ENCODE assay signal across 15 cellular contexts in the genomic region with DNA sequence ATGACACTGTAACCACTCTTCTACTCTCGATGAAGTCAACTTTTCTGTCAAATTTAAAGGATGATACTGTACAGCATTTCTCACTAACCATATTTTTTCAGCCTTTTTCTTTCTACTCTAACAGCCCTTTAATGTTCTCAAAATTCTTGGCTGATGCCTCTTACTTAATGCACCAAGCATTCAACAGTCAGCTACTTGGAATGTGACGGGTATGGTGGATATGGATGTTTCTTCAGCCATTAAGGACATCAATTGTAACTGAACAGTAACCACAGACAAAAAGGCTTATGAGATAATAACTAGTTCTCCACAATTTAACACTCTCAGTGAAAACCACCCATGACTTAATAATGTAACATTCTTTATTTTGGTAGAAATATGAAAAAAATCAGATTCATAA.
DNase-seq lines count a peak whose midpoint lies in the region; ATAC-seq and TF ChIP-seq lines count a peak whose summit lies in the region.
"Had no signal": no experiment of that assay in that cellular context is flagged by ENCODE, and none has a peak within 500 bp of the region (broad histone marks: within the 10 kb centered on the region; RNA-seq: fewer than 3 reads in every experiment).

No MANE protein-coding gene starts in this region.

- POLR2A ChIA-PET in PC-9 (lab: Charles Lee; ENCODE audit: unreplicated experiment) = no interaction called here

- H3K27me3 ChIP-seq in PC-9 (ENCODE audit: insufficient read depth, low read depth) = no peaks in the 10 kb centered on the region

- no peaks in the 10 kb centered on the region for H3K4me1 ChIP-seq in PC-9 (replicated peaks; ENCODE audit: insufficient read depth)
- H3K4me1 ChIP-seq: HAP-1 had no signal

- no peaks in the 10 kb centered on the region for H3K79me2 ChIP-seq in PC-9 (ENCODE audit: low read depth)

- no peaks in the 10 kb centered on the region for H3K36me3 ChIP-seq in PC-9 (ENCODE audit: low read depth)
- H3K36me3 ChIP-seq: HAP-1 had no signal

- DNase-seq in Daoy (ENCODE audit: low read depth) = peak; percentile 65
- DNase-seq in PC-9 = peak; percentile 10 to 57
- peak; percentile 15 for DNase-seq in epithelial cell of proximal tubule (ENCODE audit: low read depth)
- DNase-seq in non-pigmented ciliary epithelial cell (ENCODE audit: low read depth) = peak; percentile 67
- DNase-seq in activated CD4-positive, alpha-beta T cell treated with anti-CD3 and anti-CD28 coated beads, Interleukin-2, amount 50 U/mL, for 4 hours = no peak
- DNase-seq in hippocampal formation (lab: John Stamatoyannopoulos, UW) = no peak
- DNase-seq: activated CD8-positive, alpha-beta memory T cell treated with anti-CD3 and anti-CD28 coated beads, Interleukin-2, amount 50 U/mL, for 48 hours; CD8-positive, alpha-beta memory T cell; NCI-H446; nucleus accumbens had no signal

- no peak for ATAC-seq in HG03139 (IDR thresholded peaks at IDR 0.05; ENCODE audit: unreplicated experiment)
- no peak for ATAC-seq in HG03521 (IDR thresholded peaks at IDR 0.05; ENCODE audit: unreplicated experiment)
- ATAC-seq: left lobe of liver had no signal

- intact Hi-C loops in PC-9 (cut with micrococcal nuclease; ENCODE audit: unreplicated experiment) = no loop called here

- no peaks in the 10 kb centered on the region for H4K20me1 ChIP-seq in PC-9 (ENCODE audit: insufficient read depth)

- no TSS peak for BruUV-seq in PC-9 (replicated peaks; lab: Mats Ljungman, UMichigan)

- TF ChIP-seq CTCF in PC-9 (conservative IDR thresholded peaks at IDR 0.05) (no peak), epithelial cell of proximal tubule (conservative IDR thresholded peaks at IDR 0.05; ENCODE audit: low read depth, low read length) (no peak)

- no peak overlapping the region for H2AFZ ChIP-seq in PC-9

- CTCF ChIA-PET in PC-9 (lab: Charles Lee) = no interaction called here

- H3K9me2 ChIP-seq in PC-9 (ENCODE audit: insufficient read depth) = no peaks in the 10 kb centered on the region

- H3K4me2 ChIP-seq in PC-9 = no peak overlapping the region

- H3K4me3 ChIP-seq in PC-9 = no peak overlapping the region
- H3K4me3 ChIP-seq in epithelial cell of proximal tubule (ENCODE audit: low read depth, low read length) = no peak overlapping the region
- H3K4me3 ChIP-seq: HAP-1 had no signal

- no peaks in the 10 kb centered on the region for H3F3A ChIP-seq in PC-9 (ENCODE audit: insufficient read depth, low read depth)

- no peak overlapping the region for H3K27ac ChIP-seq in PC-9
- H3K27ac ChIP-seq: epithelial cell of prostate had no signal

- no peaks in the 10 kb centered on the region for H3K9me3 ChIP-seq in PC-9 (ENCODE audit: insufficient read depth, low read depth)
- H3K9me3 ChIP-seq: HAP-1 had no signal

Comparison
In these comparisons a context has a peak if more than half of its experiments do, and no peak if none do; other contexts are left out.
1. DNase-seq: peak in Daoy (single experiment), PC-9 (2 of 2), epithelial cell of proximal tubule (single experiment) and non-pigmented ciliary epithelial cell (single experiment); none in activated CD4-positive, alpha-beta T cell treated with anti-CD3 and anti-CD28 coated beads, Interleukin-2, amount 50 U/mL, for 4 hours (0 of 2) and hippocampal formation (0 of 2).